ENCODE assay signal across 23 cellular contexts in genomic region chr7:80841566-80842478, GRCh38.
DNase-seq lines count a peak whose midpoint lies in the region; ATAC-seq and TF ChIP-seq lines count a peak whose summit lies in the region.
"Had no signal": no experiment of that assay in that cellular context is flagged by ENCODE, and none has a peak within 500 bp of the region (broad histone marks: within the 10 kb centered on the region; RNA-seq: fewer than 3 reads in every experiment).

No MANE protein-coding gene starts in this region.

- no peak overlapping the region for H3K4me3 Mint-ChIP-seq in GM23338
- no peak overlapping the region for H3K4me3 Mint-ChIP-seq in endodermal cell
- H3K4me3 Mint-ChIP-seq in neural crest cell = peak overlapping the region; percentile 44
- H3K4me3 Mint-ChIP-seq in T-helper 2 cell treated with Interferon-gamma antibody and Interleukin-4, amounts not matched to agents 5 μg/mL and 100 μg/mL, for 36 hours = no peak overlapping the region
- H3K4me3 Mint-ChIP-seq: activated T-cell treated with anti-CD3 and anti-CD28 coated beads, Interleukin-2, amount 50 U/mL, for 72 hours; CD8-positive, alpha-beta memory T cell; nephron progenitor cell had no signal

- 0 out of 2 replicates have a peak overlapping the region, but pooled peaks have one; percentile 16 for H3K4me2 ChIP-seq in GM23338
- no peak overlapping the region for H3K4me2 ChIP-seq in PC-3 (ENCODE audit: low read length)
- H3K4me2 ChIP-seq: PC-9 had no signal

- CTCF ChIA-PET in PC-3 (lab: Charles Lee) = no interaction called here

- no peaks in the 10 kb centered on the region for H3K79me2 ChIP-seq in GM23338 (replicated peaks; ENCODE audit: insufficient read depth)
- H3K79me2 ChIP-seq in PC-3 (ENCODE audit: low read length) = peaks cover 36% of the 10 kb centered on the region

- TF ChIP-seq CTCF in GM23338 (conservative IDR thresholded peaks at IDR 0.05; ENCODE audit: low read depth in 2 of 2) = no peak
- no peak for TF ChIP-seq CTCF in PC-3 (conservative IDR thresholded peaks at IDR 0.05; ENCODE audit: low read depth, low read length)
- TF ChIP-seq CTCF in endodermal cell (conservative IDR thresholded peaks at IDR 0.05) = no peak
- TF ChIP-seq CTCF in neural crest cell (conservative IDR thresholded peaks at IDR 0.05) = no peak

- H3K36me3 Mint-ChIP-seq in GM23338 (ENCODE audit: low read depth) = no peaks in the 10 kb centered on the region
- no peaks in the 10 kb centered on the region for H3K36me3 Mint-ChIP-seq in endodermal cell (ENCODE audit: low read depth)
- H3K36me3 Mint-ChIP-seq in neural crest cell (ENCODE audit: low read depth) = peaks cover 3% of the 10 kb centered on the region
- H3K36me3 Mint-ChIP-seq in T-helper 2 cell treated with Interferon-gamma antibody and Interleukin-4, amounts not matched to agents 5 μg/mL and 100 μg/mL, for 36 hours (ENCODE audit: low read depth) = no peaks in the 10 kb centered on the region
- H3K36me3 Mint-ChIP-seq: activated naive CD4-positive, alpha-beta T cell treated with anti-CD3 and anti-CD28 coated beads, Interleukin-2, amount 50 U/mL, for 72 hours; CD8-positive, alpha-beta memory T cell had no signal

- H3K4me3 ChIP-seq in GM23338 = no peak overlapping the region
- H3K4me3 ChIP-seq in PC-3 (ENCODE audit: low read length) = no peak overlapping the region
- H3K4me3 ChIP-seq in endodermal cell (ENCODE audit: low read length) = no peak overlapping the region
- H3K4me3 ChIP-seq: body of pancreas, gastroesophageal sphincter, PC-9, SJCRH30 had no signal

- peak; percentile 72 for ATAC-seq in GM23338
- peak; percentile 59 for ATAC-seq in PC-3
- ATAC-seq in HG02981 (IDR thresholded peaks at IDR 0.05; ENCODE audit: unreplicated experiment) = no peak
- ATAC-seq: activated naive CD4-positive, alpha-beta T cell treated with anti-CD3 and anti-CD28 coated beads, Interleukin-2, amount 50 U/mL, for 72 hours; activated T-cell treated with anti-CD3 and anti-CD28 coated beads, Interleukin-2, amount 50 U/mL, for 72 hours; body of pancreas; gastroesophageal sphincter had no signal

- no peaks in the 10 kb centered on the region for H3K9me3 Mint-ChIP-seq in GM23338
- H3K9me3 Mint-ChIP-seq in endodermal cell = no peaks in the 10 kb centered on the region
- H3K9me3 Mint-ChIP-seq in neural crest cell = no peaks in the 10 kb centered on the region
- no peaks in the 10 kb centered on the region for H3K9me3 Mint-ChIP-seq in T-helper 2 cell treated with Interferon-gamma antibody and Interleukin-4, amounts not matched to agents 5 μg/mL and 100 μg/mL, for 36 hours
- H3K9me3 Mint-ChIP-seq: nephron progenitor cell had no signal

- no peaks in the 10 kb centered on the region for H3K9me3 ChIP-seq in PC-3 (ENCODE audit: low read length)
- no peaks in the 10 kb centered on the region for H3K9me3 ChIP-seq in endodermal cell (ENCODE audit: control insufficient read depth, low read length)
- H3K9me3 ChIP-seq: body of pancreas, gastroesophageal sphincter, SJCRH30 had no signal

- peaks cover 19% of the 10 kb centered on the region for H3K4me1 ChIP-seq in GM23338 (ENCODE audit: insufficient read depth)
- peaks cover 19% of the 10 kb centered on the region for H3K4me1 ChIP-seq in PC-3 (ENCODE audit: insufficient read depth, low read length)
- peaks cover 10% of the 10 kb centered on the region for H3K4me1 ChIP-seq in endodermal cell (ENCODE audit: control insufficient read depth, insufficient read depth, low read length)
- H3K4me1 ChIP-seq: body of pancreas had no signal

- H3K4me1 Mint-ChIP-seq in GM23338 = peaks cover 30% of the 10 kb centered on the region
- H3K4me1 Mint-ChIP-seq in endodermal cell = peaks cover 27% of the 10 kb centered on the region
- H3K4me1 Mint-ChIP-seq in neural crest cell = peaks cover 75% of the 10 kb centered on the region
- no peaks in the 10 kb centered on the region for H3K4me1 Mint-ChIP-seq in T-helper 2 cell treated with Interferon-gamma antibody and Interleukin-4, amounts not matched to agents 5 μg/mL and 100 μg/mL, for 36 hours (ENCODE audit: low read depth)
- H3K4me1 Mint-ChIP-seq: CD8-positive, alpha-beta memory T cell had no signal

- intact Hi-C loops in PC-3 (cut with micrococcal nuclease) = no loop called here

- H4K20me1 ChIP-seq in GM23338 (replicated peaks; ENCODE audit: insufficient read depth) (no peaks in the 10 kb centered on the region), PC-3 (ENCODE audit: low read length) (no peaks in the 10 kb centered on the region)

- DNase-seq in GM23338 (ENCODE audit: low spot score) (peak; percentile 11), PC-3 (peak; percentile 12), endodermal cell (no peak), neural crest cell (ENCODE audit: low read depth, low spot score) (peak; percentile 7), OCI-M2 (lab: John Stamatoyannopoulos, UW; ENCODE audit: unreplicated experiment) (no peak)
- no peak for DNase-seq in stimulated activated CD4-positive, alpha-beta T cell treated with anti-CD3 and anti-CD28 coated beads, Interleukin-2, amount 100 ng/mL, for 48 hours
- DNase-seq in T-helper 2 cell treated with Interferon-gamma antibody and Interleukin-4, amounts not matched to agents 5 μg/mL and 100 μg/mL, for 36 hours (ENCODE audit: low spot score) = no peak
- DNase-seq: activated CD4-positive, CD25-positive, alpha-beta regulatory T cell treated with anti-CD3 and anti-CD28 coated beads, Interleukin-2, amount 50 U/mL, for 72 hours; activated T-cell treated with anti-CD3 and anti-CD28 coated beads, Interleukin-2, amount 50 U/mL, for 72 hours; body of pancreas; CD8-positive, alpha-beta memory T cell; cortex of kidney; Kasumi-1; NCI-H1105 treated with DMSO at 0.1 percent for 48 hours; NCI-H2107; NCI-H524; nephron progenitor cell; PC-9; T1000 had no signal

- H3K9me2 ChIP-seq in GM23338 (ENCODE audit: insufficient read depth) (no peaks in the 10 kb centered on the region), PC-3 (replicated peaks; ENCODE audit: low read length) (no peaks in the 10 kb centered on the region)

- POLR2A ChIA-PET in PC-3 (lab: Charles Lee; ENCODE audit: unreplicated experiment) = no interaction called here

- no peaks in the 10 kb centered on the region for H3K27me3 Mint-ChIP-seq in GM23338 (ENCODE audit: insufficient read depth, low read depth, poor library complexity)
- H3K27me3 Mint-ChIP-seq in endodermal cell (ENCODE audit: insufficient read depth) = no peaks in the 10 kb centered on the region
- H3K27me3 Mint-ChIP-seq in neural crest cell (ENCODE audit: low read depth) = no peaks in the 10 kb centered on the region
- no peaks in the 10 kb centered on the region for H3K27me3 Mint-ChIP-seq in T-helper 2 cell treated with Interferon-gamma antibody and Interleukin-4, amounts not matched to agents 5 μg/mL and 100 μg/mL, for 36 hours (ENCODE audit: low read depth)
- H3K27me3 Mint-ChIP-seq: CD8-positive, alpha-beta memory T cell had no signal

- H2AFZ ChIP-seq in GM23338 (no peak overlapping the region), PC-3 (ENCODE audit: low read length) (no peak overlapping the region)
- H2AFZ ChIP-seq: PC-9 had no signal

- H3F3A ChIP-seq in GM23338 (replicated peaks; ENCODE audit: low read depth) = no peaks in the 10 kb centered on the region
- no peaks in the 10 kb centered on the region for H3F3A ChIP-seq in PC-3 (ENCODE audit: low read length, unreplicated experiment)

- no peaks in the 10 kb centered on the region for H3K27me3 ChIP-seq in GM23338 (ENCODE audit: insufficient read depth)
- no peaks in the 10 kb centered on the region for H3K27me3 ChIP-seq in PC-3 (ENCODE audit: low read length)
- H3K27me3 ChIP-seq in endodermal cell (ENCODE audit: control insufficient read depth, insufficient read depth, low read length, poor library complexity, severe bottlenecking) = no peaks in the 10 kb centered on the region
- H3K27me3 ChIP-seq: body of pancreas, gastroesophageal sphincter, SJCRH30 had no signal

- H3K27ac ChIP-seq in GM23338 (ENCODE audit: low read depth) (0 out of 2 replicates have a peak overlapping the region, but pooled peaks have one; percentile 43), PC-3 (ENCODE audit: low read length) (no peak overlapping the region), endodermal cell (ENCODE audit: low read depth, low read length) (peak overlapping the region; percentile 77)
- H3K27ac ChIP-seq: body of pancreas, gastroesophageal sphincter, PC-9, SJCRH30 had no signal

- H3K27ac Mint-ChIP-seq in GM23338 (no peak overlapping the region), endodermal cell (no peak overlapping the region), neural crest cell (ENCODE audit: unreplicated experiment) (peak overlapping the region; percentile 35)
- H3K27ac Mint-ChIP-seq in T-helper 2 cell treated with Interferon-gamma antibody and Interleukin-4, amounts not matched to agents 5 μg/mL and 100 μg/mL, for 36 hours = no peak overlapping the region
- H3K27ac Mint-ChIP-seq: activated naive CD4-positive, alpha-beta T cell treated with anti-CD3 and anti-CD28 coated beads, Interleukin-2, amount 50 U/mL, for 72 hours; activated T-cell treated with anti-CD3 and anti-CD28 coated beads, Interleukin-2, amount 50 U/mL, for 72 hours; CD8-positive, alpha-beta memory T cell had no signal

- BruUV-seq in PC-3 (replicated peaks; lab: Mats Ljungman, UMichigan) = no TSS peak

- H3K9ac ChIP-seq in PC-3 (ENCODE audit: low read length) = no peak overlapping the region
- no peak overlapping the region for H3K9ac ChIP-seq in endodermal cell (ENCODE audit: extremely low read depth, low read length, poor library complexity, severe bottlenecking)

- 65 to 76% methylated on average over 3 to 4 of the region's 4 CpGs for WGBS in endodermal cell (ENCODE audit: insufficient coverage in 1 of 2, insufficient read length in 1 of 2), 2 experiments

- H3K36me3 ChIP-seq in GM23338 (ENCODE audit: insufficient read depth) (no peaks in the 10 kb centered on the region), PC-3 (ENCODE audit: low read depth, low read length) (no peaks in the 10 kb centered on the region), endodermal cell (ENCODE audit: control insufficient read depth, insufficient read depth, low read length) (no peaks in the 10 kb centered on the region)
- H3K36me3 ChIP-seq: gastroesophageal sphincter, SJCRH30 had no signal

TF ChIP-seq in GM23338, 12 proteins besides CTCF, POLR2A, EP300 and RAD21 (continues in another document):
- TF ChIP-seq EZH2phosphoT487 (IDR thresholded peaks at IDR 0.05; ENCODE audit: unreplicated experiment) = no peak

Comparison
In these comparisons a context has a peak if more than half of its experiments do, and no peak if none do; other contexts are left out.
1. DNase-seq: peak in GM23338 (single experiment), PC-3 (single experiment) and neural crest cell (single experiment); none in endodermal cell (single experiment), stimulated activated CD4-positive, alpha-beta T cell treated with anti-CD3 and anti-CD28 coated beads, Interleukin-2, amount 100 ng/mL, for 48 hours (0 of 2), T-helper 2 cell treated with Interferon-gamma antibody and Interleukin-4, amounts not matched to agents 5 μg/mL and 100 μg/mL, for 36 hours (single experiment) and OCI-M2 (single experiment).